20 cellular contexts compared by ENCODE assay signal in the genomic region with DNA sequence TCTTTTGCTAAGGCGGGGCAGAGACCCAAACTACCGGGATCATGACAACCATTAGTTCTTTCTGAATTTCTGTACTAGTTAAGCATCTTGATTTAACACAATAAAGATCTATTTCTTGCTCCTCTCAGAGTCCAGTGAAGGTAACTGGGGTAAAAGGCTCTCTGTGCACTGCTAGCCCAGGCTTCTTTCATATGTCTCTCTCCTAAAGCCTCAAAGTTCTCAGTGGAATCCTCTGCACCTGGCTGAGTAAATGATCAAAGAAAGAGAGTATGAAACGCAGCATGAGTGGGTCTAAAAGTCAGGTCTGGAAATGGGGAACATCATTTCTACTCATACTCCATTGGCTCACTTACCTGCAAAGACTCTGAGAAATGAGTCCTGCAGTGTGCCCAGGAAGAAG.
"Had no signal": no experiment of that assay in that cellular context is flagged by ENCODE, and none has a peak within 500 bp of the region (broad histone marks: within the 10 kb centered on the region; RNA-seq: fewer than 3 reads in every experiment).

No MANE protein-coding gene starts in this region.

- H3K27me3 ChIP-seq: dorsolateral prefrontal cortex, heart left ventricle, sigmoid colon, suprapubic skin, tibial artery, upper lobe of left lung, uterus had no signal

- H3K4me1 ChIP-seq: heart left ventricle, suprapubic skin, tibial artery, upper lobe of left lung, uterus had no signal

- H3K4me3 ChIP-seq: dorsolateral prefrontal cortex, heart left ventricle, lung, sigmoid colon, skin epidermis, suprapubic skin, tibial artery, upper lobe of left lung, uterus had no signal

- FAIRE-seq: frontal cortex had no signal

- H3K9me3 ChIP-seq: heart left ventricle, sigmoid colon, suprapubic skin, tibial artery, upper lobe of left lung, uterus had no signal

- H3K27ac ChIP-seq: heart left ventricle, sigmoid colon, skin epidermis, suprapubic skin, tibial artery, upper lobe of left lung, uterus had no signal

- H3K36me3 ChIP-seq: heart left ventricle, sigmoid colon, suprapubic skin, tibial artery, upper lobe of left lung, uterus had no signal

- DNase-seq: cortex of kidney; effector CD8-positive, alpha-beta T cell; heart left ventricle; hippocampal formation; left colon; left ventricle myocardium superior; mesenchymal stem cell; naive B cell; nephron progenitor cell; sigmoid colon; stimulated activated CD4-positive, alpha-beta T cell treated with anti-CD3 and anti-CD28 coated beads, Interleukin-12 subunit alpha, Interleukin-12 subunit beta, amount 100 ng/mL, for 4 hours; stimulated activated naive CD4-positive, alpha-beta T cell treated with Interleukin-2 at 50 U/mL for 16 hours; tibial artery; upper lobe of left lung; uterus had no signal
